In the genomic region with DNA sequence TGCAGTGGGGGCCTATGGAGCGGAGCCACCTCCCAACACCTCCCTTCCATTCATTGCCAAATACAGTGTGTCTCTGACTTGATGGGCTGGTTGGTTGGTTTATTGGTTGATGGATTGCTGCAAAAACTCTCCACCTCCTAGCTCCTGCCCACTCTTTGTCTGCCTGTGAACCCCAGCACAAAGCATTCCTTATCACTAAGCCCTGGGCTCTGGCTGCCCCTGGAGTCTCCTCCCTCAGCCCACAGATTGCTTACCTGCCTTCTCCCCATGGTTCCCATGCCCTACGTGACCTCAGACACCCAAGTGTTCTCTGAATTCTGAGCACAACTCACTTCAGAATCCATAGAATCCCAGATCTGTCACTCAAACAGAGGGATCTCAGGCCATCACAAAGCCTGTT, we compare ENCODE assay signal across 1 cellular context.
TF ChIP-seq lines count a peak whose summit lies in the region.

No MANE protein-coding gene starts in this region.

TF ChIP-seq in GM23338, 12 proteins besides CTCF, POLR2A, EP300 and RAD21 (continued from another document):
- TF ChIP-seq, protein P1, sequence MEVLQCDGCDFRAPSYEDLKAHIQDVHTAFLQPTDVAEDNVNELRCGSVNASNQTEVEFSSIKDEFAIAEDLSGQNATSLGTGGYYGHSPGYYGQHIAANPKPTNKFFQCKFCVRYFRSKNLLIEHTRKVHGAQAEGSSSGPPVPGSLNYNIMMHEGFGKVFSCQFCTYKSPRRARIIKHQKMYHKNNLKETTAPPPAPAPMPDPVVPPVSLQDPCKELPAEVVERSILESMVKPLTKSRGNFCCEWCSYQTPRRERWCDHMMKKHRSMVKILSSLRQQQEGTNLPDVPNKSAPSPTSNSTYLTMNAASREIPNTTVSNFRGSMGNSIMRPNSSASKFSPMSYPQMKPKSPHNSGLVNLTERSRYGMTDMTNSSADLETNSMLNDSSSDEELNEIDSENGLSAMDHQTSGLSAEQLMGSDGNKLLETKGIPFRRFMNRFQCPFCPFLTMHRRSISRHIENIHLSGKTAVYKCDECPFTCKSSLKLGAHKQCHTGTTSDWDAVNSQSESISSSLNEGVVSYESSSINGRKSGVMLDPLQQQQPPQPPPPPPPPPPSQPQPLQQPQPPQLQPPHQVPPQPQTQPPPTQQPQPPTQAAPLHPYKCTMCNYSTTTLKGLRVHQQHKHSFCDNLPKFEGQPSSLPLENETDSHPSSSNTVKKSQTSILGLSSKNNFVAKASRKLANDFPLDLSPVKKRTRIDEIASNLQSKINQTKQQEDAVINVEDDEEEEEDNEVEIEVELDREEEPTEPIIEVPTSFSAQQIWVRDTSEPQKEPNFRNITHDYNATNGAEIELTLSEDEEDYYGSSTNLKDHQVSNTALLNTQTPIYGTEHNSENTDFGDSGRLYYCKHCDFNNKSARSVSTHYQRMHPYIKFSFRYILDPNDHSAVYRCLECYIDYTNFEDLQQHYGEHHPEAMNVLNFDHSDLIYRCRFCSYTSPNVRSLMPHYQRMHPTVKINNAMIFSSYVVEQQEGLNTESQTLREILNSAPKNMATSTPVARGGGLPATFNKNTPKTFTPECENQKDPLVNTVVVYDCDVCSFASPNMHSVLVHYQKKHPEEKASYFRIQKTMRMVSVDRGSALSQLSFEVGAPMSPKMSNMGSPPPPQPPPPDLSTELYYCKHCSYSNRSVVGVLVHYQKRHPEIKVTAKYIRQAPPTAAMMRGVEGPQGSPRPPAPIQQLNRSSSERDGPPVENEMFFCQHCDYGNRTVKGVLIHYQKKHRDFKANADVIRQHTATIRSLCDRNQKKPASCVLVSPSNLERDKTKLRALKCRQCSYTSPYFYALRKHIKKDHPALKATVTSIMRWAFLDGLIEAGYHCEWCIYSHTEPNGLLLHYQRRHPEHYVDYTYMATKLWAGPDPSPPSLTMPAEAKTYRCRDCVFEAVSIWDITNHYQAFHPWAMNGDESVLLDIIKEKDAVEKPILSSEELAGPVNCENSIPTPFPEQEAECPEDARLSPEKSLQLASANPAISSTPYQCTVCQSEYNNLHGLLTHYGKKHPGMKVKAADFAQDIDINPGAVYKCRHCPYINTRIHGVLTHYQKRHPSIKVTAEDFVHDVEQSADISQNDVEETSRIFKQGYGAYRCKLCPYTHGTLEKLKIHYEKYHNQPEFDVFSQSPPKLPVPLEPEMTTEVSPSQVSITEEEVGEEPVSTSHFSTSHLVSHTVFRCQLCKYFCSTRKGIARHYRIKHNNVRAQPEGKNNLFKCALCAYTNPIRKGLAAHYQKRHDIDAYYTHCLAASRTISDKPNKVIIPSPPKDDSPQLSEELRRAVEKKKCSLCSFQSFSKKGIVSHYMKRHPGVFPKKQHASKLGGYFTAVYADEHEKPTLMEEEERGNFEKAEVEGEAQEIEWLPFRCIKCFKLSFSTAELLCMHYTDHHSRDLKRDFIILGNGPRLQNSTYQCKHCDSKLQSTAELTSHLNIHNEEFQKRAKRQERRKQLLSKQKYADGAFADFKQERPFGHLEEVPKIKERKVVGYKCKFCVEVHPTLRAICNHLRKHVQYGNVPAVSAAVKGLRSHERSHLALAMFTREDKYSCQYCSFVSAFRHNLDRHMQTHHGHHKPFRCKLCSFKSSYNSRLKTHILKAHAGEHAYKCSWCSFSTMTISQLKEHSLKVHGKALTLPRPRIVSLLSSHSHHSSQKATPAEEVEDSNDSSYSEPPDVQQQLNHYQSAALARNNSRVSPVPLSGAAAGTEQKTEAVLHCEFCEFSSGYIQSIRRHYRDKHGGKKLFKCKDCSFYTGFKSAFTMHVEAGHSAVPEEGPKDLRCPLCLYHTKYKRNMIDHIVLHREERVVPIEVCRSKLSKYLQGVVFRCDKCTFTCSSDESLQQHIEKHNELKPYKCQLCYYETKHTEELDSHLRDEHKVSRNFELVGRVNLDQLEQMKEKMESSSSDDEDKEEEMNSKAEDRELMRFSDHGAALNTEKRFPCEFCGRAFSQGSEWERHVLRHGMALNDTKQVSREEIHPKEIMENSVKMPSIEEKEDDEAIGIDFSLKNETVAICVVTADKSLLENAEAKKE (CRISPR knock-in tag; IDR thresholded peaks at IDR 0.05) = no peak
- TF ChIP-seq EZH2phosphoT487 (IDR thresholded peaks at IDR 0.05; ENCODE audit: unreplicated experiment) (no peak), JUNB (IDR thresholded peaks at IDR 0.05; ENCODE audit: unreplicated experiment) (no peak), STAT1 (IDR thresholded peaks at IDR 0.05; ENCODE audit: unreplicated experiment) (no peak), NANOG (IDR thresholded peaks at IDR 0.05; ENCODE audit: borderline replicate concordance) (no peak)
- TF ChIP-seq, protein P2, sequence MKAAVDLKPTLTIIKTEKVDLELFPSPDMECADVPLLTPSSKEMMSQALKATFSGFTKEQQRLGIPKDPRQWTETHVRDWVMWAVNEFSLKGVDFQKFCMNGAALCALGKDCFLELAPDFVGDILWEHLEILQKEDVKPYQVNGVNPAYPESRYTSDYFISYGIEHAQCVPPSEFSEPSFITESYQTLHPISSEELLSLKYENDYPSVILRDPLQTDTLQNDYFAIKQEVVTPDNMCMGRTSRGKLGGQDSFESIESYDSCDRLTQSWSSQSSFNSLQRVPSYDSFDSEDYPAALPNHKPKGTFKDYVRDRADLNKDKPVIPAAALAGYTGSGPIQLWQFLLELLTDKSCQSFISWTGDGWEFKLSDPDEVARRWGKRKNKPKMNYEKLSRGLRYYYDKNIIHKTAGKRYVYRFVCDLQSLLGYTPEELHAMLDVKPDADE (IDR thresholded peaks at IDR 0.05) = no peak
- TF ChIP-seq, protein P3, sequence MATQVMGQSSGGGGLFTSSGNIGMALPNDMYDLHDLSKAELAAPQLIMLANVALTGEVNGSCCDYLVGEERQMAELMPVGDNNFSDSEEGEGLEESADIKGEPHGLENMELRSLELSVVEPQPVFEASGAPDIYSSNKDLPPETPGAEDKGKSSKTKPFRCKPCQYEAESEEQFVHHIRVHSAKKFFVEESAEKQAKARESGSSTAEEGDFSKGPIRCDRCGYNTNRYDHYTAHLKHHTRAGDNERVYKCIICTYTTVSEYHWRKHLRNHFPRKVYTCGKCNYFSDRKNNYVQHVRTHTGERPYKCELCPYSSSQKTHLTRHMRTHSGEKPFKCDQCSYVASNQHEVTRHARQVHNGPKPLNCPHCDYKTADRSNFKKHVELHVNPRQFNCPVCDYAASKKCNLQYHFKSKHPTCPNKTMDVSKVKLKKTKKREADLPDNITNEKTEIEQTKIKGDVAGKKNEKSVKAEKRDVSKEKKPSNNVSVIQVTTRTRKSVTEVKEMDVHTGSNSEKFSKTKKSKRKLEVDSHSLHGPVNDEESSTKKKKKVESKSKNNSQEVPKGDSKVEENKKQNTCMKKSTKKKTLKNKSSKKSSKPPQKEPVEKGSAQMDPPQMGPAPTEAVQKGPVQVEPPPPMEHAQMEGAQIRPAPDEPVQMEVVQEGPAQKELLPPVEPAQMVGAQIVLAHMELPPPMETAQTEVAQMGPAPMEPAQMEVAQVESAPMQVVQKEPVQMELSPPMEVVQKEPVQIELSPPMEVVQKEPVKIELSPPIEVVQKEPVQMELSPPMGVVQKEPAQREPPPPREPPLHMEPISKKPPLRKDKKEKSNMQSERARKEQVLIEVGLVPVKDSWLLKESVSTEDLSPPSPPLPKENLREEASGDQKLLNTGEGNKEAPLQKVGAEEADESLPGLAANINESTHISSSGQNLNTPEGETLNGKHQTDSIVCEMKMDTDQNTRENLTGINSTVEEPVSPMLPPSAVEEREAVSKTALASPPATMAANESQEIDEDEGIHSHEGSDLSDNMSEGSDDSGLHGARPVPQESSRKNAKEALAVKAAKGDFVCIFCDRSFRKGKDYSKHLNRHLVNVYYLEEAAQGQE (IDR thresholded peaks at IDR 0.05; ENCODE audit: unreplicated experiment) = no peak
